In genomic region chr5:125496393-125496792, GRCh38 we compare ENCODE assay signal across 23 cellular contexts.
"Had no signal": no experiment of that assay in that cellular context is flagged by ENCODE, and none has a peak within 500 bp of the region (broad histone marks: within the 10 kb centered on the region; RNA-seq: fewer than 3 reads in every experiment).

No MANE protein-coding gene starts in this region.

- H3K4me1 ChIP-seq: colonic mucosa, heart right ventricle, parathyroid adenoma, right lobe of liver, testis, uterus had no signal

- H3K79me2 ChIP-seq: parathyroid adenoma had no signal

- ATAC-seq: heart right ventricle; left lobe of liver; natural killer cell; right lobe of liver; stimulated activated naive CD8-positive, alpha-beta T cell treated with anti-CD3 and anti-CD28 coated beads, Interleukin-15, amount 100 ng/mL, for 72 hours had no signal

- DNase-seq: colonic mucosa; effector memory CD4-positive, alpha-beta T cell; esophagus squamous epithelium; foreskin melanocyte; glutamatergic neuron; heart right ventricle; hippocampal formation; natural killer cell; right lobe of liver; small intestine; stimulated activated CD4-positive, alpha-beta T cell treated with anti-CD3 and anti-CD28 coated beads, Interleukin-15, amount 100 ng/mL, for 24 hours; stimulated activated CD4-positive, alpha-beta T cell treated with anti-CD3 and anti-CD28 coated beads, Interleukin-2, amount 100 ng/mL, for 48 hours; stimulated activated naive CD4-positive, alpha-beta T cell; stimulated activated naive CD8-positive, alpha-beta T cell treated with anti-CD3 and anti-CD28 coated beads, Interleukin-15, amount 100 ng/mL, for 72 hours; testis; tibial artery; uterus had no signal

- H2AFZ ChIP-seq: parathyroid adenoma had no signal

- H3K9ac ChIP-seq: parathyroid adenoma had no signal

- H3K9me3 ChIP-seq: colonic mucosa, esophagus squamous epithelium, neutrophil, right lobe of liver, testis, tibial artery, uterus had no signal

- H3K4me3 ChIP-seq: colonic mucosa, esophagus squamous epithelium, heart right ventricle, lung, right lobe of liver, testis, tibial artery, uterus had no signal

- H3K27ac ChIP-seq: colonic mucosa, esophagus squamous epithelium, heart right ventricle, neutrophil, parathyroid adenoma, right lobe of liver, testis, tibial artery, uterus had no signal

- H3K27me3 ChIP-seq: colonic mucosa, esophagus squamous epithelium, heart right ventricle, neutrophil, right lobe of liver, testis, tibial artery, uterus had no signal

- FAIRE-seq: endothelial cell of umbilical vein, keratinocyte, small intestine had no signal

- H3K36me3 ChIP-seq: colonic mucosa, esophagus squamous epithelium, heart right ventricle, neutrophil, right lobe of liver, tibial artery, uterus had no signal
